10 cellular contexts compared by ENCODE assay signal in genomic region chr17:35799942-35800341, GRCh38. TPM values are rescaled to one million over a fixed set of nuclear protein-coding genes. Genes with fewer than 3 reads are reported as not detected.
DNase-seq lines count a peak whose midpoint lies in the region; ATAC-seq, FAIRE-seq and TF ChIP-seq lines count a peak whose summit lies in the region.
"Had no signal": no experiment of that assay in that cellular context is flagged by ENCODE, and none has a peak within 500 bp of the region (broad histone marks: within the 10 kb centered on the region; RNA-seq: fewer than 3 reads in every experiment).

No MANE protein-coding gene starts in this region.

- H4K20me1 ChIP-seq in H9 (ENCODE audit: control insufficient read depth, insufficient read depth, insufficient read length) = no peaks in the 10 kb centered on the region

- no peak overlapping the region for H2BK12ac ChIP-seq in H9 (ENCODE audit: insufficient read length, low read depth, low read length)

- H3K18ac ChIP-seq in H9 (ENCODE audit: insufficient read length, low read depth, low read length) = no peak overlapping the region

- H3K9ac ChIP-seq in H9 (ENCODE audit: extremely low read depth, insufficient read length, low read length) = no peak overlapping the region

- in situ Hi-C loops in HAP-1 (cut with MboI; ENCODE audit: low sequenced_read_pairs) = no loop called here

- no peak overlapping the region for H2AFZ ChIP-seq in H9 (ENCODE audit: low read length)

- H3K4me1 ChIP-seq in H9 (ENCODE audit: insufficient read depth, low read length) (no peaks in the 10 kb centered on the region), HAP-1 (no peaks in the 10 kb centered on the region; the same call in 1 of the 2 replicates)

- H2BK120ac ChIP-seq in H9 (ENCODE audit: low read depth, low read length, poor library complexity, severe bottlenecking) = no peak overlapping the region

- no peak for TF ChIP-seq CTCF in H9 (conservative IDR thresholded peaks at IDR 0.05)

- no peak overlapping the region for H4K91ac ChIP-seq in H9 (ENCODE audit: insufficient read length, low read depth, low read length)

- H4K5ac ChIP-seq in H9 (ENCODE audit: insufficient read length, low read depth, low read length) = no peak overlapping the region

- no peaks in the 10 kb centered on the region for H3K9me3 Mint-ChIP-seq in stimulated activated memory B cell treated with anti-CD40 and anti-IgM and Interleukin-4, amounts not matched to agents 10 μg/mL and 1 μg/mL and 100 μg/mL, for 72 hours
- no peaks in the 10 kb centered on the region for H3K9me3 Mint-ChIP-seq in H9

- H3K27ac Mint-ChIP-seq in stimulated activated memory B cell treated with anti-CD40 and anti-IgM and Interleukin-4, amounts not matched to agents 10 μg/mL and 1 μg/mL and 100 μg/mL, for 72 hours = peak overlapping the region; percentile 10
- no peak overlapping the region for H3K27ac Mint-ChIP-seq in H9

- peaks cover 3% of the 10 kb centered on the region for H3K23me2 ChIP-seq in H9 (ENCODE audit: insufficient read length, low read depth, low read length, poor library complexity, severe bottlenecking)

- intact Hi-C loops in left ventricle myocardium superior (cut with micrococcal nuclease) = no loop called here

- H3K36me3 ChIP-seq in HAP-1 (replicated peaks) = no peaks in the 10 kb centered on the region

- no peak overlapping the region for H4K8ac ChIP-seq in H9 (replicated peaks; ENCODE audit: insufficient read length, low read depth, low read length)

- no peaks in the 10 kb centered on the region for H3K9me3 ChIP-seq in H9 (ENCODE audit: control insufficient read depth, low read depth, low read length)
- H3K9me3 ChIP-seq in HAP-1 = no peaks in the 10 kb centered on the region

- DNase-seq in HTR-8/SVneo (ENCODE audit: insufficient read length, low spot score) (peak; percentile 68), anterior cingulate cortex (lab: John Stamatoyannopoulos, UW) (peak in 49 of 58 donors; percentile 17 to 86 (median 58)), left ventricle myocardium superior (peak; percentile 88), H9 (no peak), HAP-1 (ENCODE audit: low spot score in 2 of 2) (no peak)
- no peak for DNase-seq in activated naive CD4-positive, alpha-beta T cell (lab: John Stamatoyannopoulos, UW)
- DNase-seq: NCI-H526 treated with DMSO at 0.1 percent for 48 hours had no signal

- H3K36me3 Mint-ChIP-seq in stimulated activated memory B cell treated with anti-CD40 and anti-IgM and Interleukin-4, amounts not matched to agents 10 μg/mL and 1 μg/mL and 100 μg/mL, for 72 hours = no peaks in the 10 kb centered on the region
- H3K36me3 Mint-ChIP-seq in H9 (ENCODE audit: insufficient read depth in 1 of 3, low read depth in 3 of 3) = no peaks in the 10 kb centered on the region

- no peak overlapping the region for H3K4me2 ChIP-seq in H9 (ENCODE audit: insufficient read depth, insufficient read length, low read length)

- H3K23ac ChIP-seq in H9 (ENCODE audit: insufficient read length, low read depth, low read length) = no peak overlapping the region

- H3K27ac ChIP-seq in H9 (ENCODE audit: insufficient read length, low read depth, low read length) = no peak overlapping the region

- H3K4me1 Mint-ChIP-seq in stimulated activated memory B cell treated with anti-CD40 and anti-IgM and Interleukin-4, amounts not matched to agents 10 μg/mL and 1 μg/mL and 100 μg/mL, for 72 hours = peaks cover 24% of the 10 kb centered on the region
- peaks cover 2 to 3% of the 10 kb centered on the region in 2 experiments; a peak in 3 of 4 replicates for H3K4me1 Mint-ChIP-seq in H9

- H3K4me3 ChIP-seq in HAP-1 = no peak overlapping the region

- H3K27me3 ChIP-seq in H9 (ENCODE audit: insufficient read depth, low read length) (peaks cover 19% of the 10 kb centered on the region; the same call in 1 of the 2 replicates), HAP-1 (ENCODE audit: low read depth) (peaks cover 20% of the 10 kb centered on the region)

- no peak overlapping the region for H2BK5ac ChIP-seq in H9 (ENCODE audit: insufficient read length, low read length)

- FAIRE-seq in HTR-8/SVneo (lab: Jason Lieb, UNC) = no peak

- H3K27me3 Mint-ChIP-seq in stimulated activated memory B cell treated with anti-CD40 and anti-IgM and Interleukin-4, amounts not matched to agents 10 μg/mL and 1 μg/mL and 100 μg/mL, for 72 hours = peaks cover 11% of the 10 kb centered on the region
- H3K27me3 Mint-ChIP-seq in H9 (ENCODE audit: low read depth) = peaks cover 57% of the 10 kb centered on the region

- H2BK15ac ChIP-seq in H9 (ENCODE audit: low read depth, low read length) = no peak overlapping the region

- H3K56ac ChIP-seq in H9 (ENCODE audit: insufficient read length, low read depth, low read length) = no peak overlapping the region

- H3K14ac ChIP-seq in H9 (ENCODE audit: insufficient read depth, low read length) = no peak overlapping the region

- no peak overlapping the region for H3T11ph ChIP-seq in H9 (ENCODE audit: low read length)

- H2BK20ac ChIP-seq in H9 (ENCODE audit: low read depth, low read length, poor library complexity, severe bottlenecking) = no peak overlapping the region

- no peak overlapping the region for H3K4me3 Mint-ChIP-seq in stimulated activated memory B cell treated with anti-CD40 and anti-IgM and Interleukin-4, amounts not matched to agents 10 μg/mL and 1 μg/mL and 100 μg/mL, for 72 hours
- H3K4me3 Mint-ChIP-seq in H9 = no peak overlapping the region

- no peaks in the 10 kb centered on the region for H3K79me2 ChIP-seq in H9 (ENCODE audit: insufficient read depth, low read length)

- ATAC-seq in left ventricle myocardium superior (peak; percentile 84), GM18511 (IDR thresholded peaks at IDR 0.05; ENCODE audit: unreplicated experiment) (no peak)
- ATAC-seq in stimulated activated memory B cell treated with anti-CD40 and anti-IgM and Interleukin-4, amounts not matched to agents 10 μg/mL and 1 μg/mL and 100 μg/mL, for 72 hours = no peak

- H3K4ac ChIP-seq in H9 (ENCODE audit: low read depth, low read length) = no peak overlapping the region

- H3K79me1 ChIP-seq in H9 (ENCODE audit: insufficient read depth, low read depth, low read length, poor library complexity, severe bottlenecking) = no peaks in the 10 kb centered on the region

- no peak overlapping the region for H2AK5ac ChIP-seq in H9 (ENCODE audit: insufficient read length, low read length)

RNA-seq across cellular contexts. Expression of gene MMP28, which starts 4.5 kb away (rescaled TPM):
- total RNA-seq in left ventricle myocardium superior (1.5 TPM), H9 (2021) (not detected in 2 replicates)

RNA-seq across cellular contexts. Expression of gene TAF15, which starts 9.3 kb away (rescaled TPM):
- total RNA-seq in left ventricle myocardium superior (110 TPM), H9 (2021) (290 and 304 TPM in 2 replicates)

RNA-seq across cellular contexts. Expression of gene C17orf50, which starts 39.3 kb away (rescaled TPM):
- total RNA-seq in left ventricle myocardium superior (not detected), H9 (2021) (not detected in 2 replicates)
- total RNA-seq: glomerular endothelial cell had no signal

RNA-seq across cellular contexts. Expression of gene GAS2L2, which starts 46.9 kb away (rescaled TPM):
- total RNA-seq in left ventricle myocardium superior = 0.27 TPM
- total RNA-seq in H9 (2021) = not detected in 2 replicates
- total RNA-seq: glomerular endothelial cell had no signal

Comparison
In these comparisons a context has a peak if more than half of its experiments do, and no peak if none do; other contexts are left out.
1. DNase-seq: peak in HTR-8/SVneo (single experiment), anterior cingulate cortex (49 of 58) and left ventricle myocardium superior (single experiment); none in H9 (single experiment), HAP-1 (0 of 2) and activated naive CD4-positive, alpha-beta T cell (0 of 4).